Comparison of ENCODE assay signal across 16 cellular contexts in the genomic region with DNA sequence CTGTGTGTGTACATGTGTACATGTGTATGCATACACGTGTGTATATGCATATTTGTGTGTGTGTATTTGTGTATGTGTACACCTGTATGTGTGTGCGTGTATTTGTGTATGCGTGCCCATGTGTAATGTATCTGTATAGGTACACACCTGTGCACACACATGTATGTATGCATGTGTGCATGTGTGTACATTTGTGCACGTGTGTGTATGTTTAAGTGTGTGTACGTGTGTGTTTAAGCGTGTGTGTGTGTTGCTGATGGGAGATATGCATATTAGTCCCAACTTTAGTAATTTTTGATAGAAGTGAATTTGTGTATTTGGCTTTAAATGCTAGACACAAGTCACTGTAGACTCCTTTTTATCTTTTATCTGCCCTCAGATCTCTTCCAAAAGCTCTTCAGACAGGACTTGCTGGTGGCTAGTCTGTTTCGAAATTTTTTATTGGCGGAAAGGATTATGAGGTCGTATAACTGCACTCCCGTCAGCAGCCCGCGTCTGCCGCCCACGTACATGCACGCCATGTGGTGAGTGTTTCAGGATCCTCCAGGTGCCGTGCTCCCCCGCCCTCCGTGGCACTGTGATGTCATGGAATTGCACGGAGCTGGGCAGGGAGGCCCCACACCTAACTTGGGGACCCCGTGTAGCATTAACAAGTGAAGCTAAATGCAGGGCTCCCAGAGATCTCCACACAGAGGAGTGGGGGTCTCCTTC.
DNase-seq lines count a peak whose midpoint lies in the region; ATAC-seq, FAIRE-seq and TF ChIP-seq lines count a peak whose summit lies in the region.
"Had no signal": no experiment of that assay in that cellular context is flagged by ENCODE, and none has a peak within 500 bp of the region (broad histone marks: within the 10 kb centered on the region; RNA-seq: fewer than 3 reads in every experiment).

No MANE protein-coding gene starts in this region.

- intact Hi-C loops in HepG2 (cut with micrococcal nuclease; ENCODE audit: unreplicated experiment), result no loop called here

- H4K20me1 ChIP-seq in DND-41 (ENCODE audit: insufficient read depth, low read length), result peaks cover 4% of the 10 kb centered on the region; the same call in 1 of the 2 replicates
- H4K20me1 ChIP-seq in HepG2 (ENCODE audit: insufficient read depth, low read length), result peaks cover 3% of the 10 kb centered on the region; the same call in 1 of the 2 replicates

- H3K9ac ChIP-seq in DND-41 (ENCODE audit: low read depth, low read length), result no peak overlapping the region
- no peak overlapping the region for H3K9ac ChIP-seq in HepG2 (ENCODE audit: insufficient read depth, low read depth, low read length)
- H3K9ac ChIP-seq: neural progenitor cell had no signal

- ATAC-seq in DND-41 (ENCODE audit: insufficient read depth, low read depth), result peak; percentile 28; the same call in 1 of the 3 replicates
- no peak for ATAC-seq in HepG2
- ATAC-seq in GM21526 (IDR thresholded peaks at IDR 0.05; ENCODE audit: low FRiP score, unreplicated experiment), result no peak
- ATAC-seq: activated CD8-positive, alpha-beta memory T cell treated with anti-CD3 and anti-CD28 coated beads, Interleukin-2, amount 10 ng/mL, durations not matched to agents 7 days and 5 days had no signal

- H3K4me3 ChIP-seq in DND-41 (ENCODE audit: low read depth in 1 of 2, low read length in 2 of 2) (no peak overlapping the region), HepG2 (replicated peaks in 1 of 3; ENCODE audit: insufficient read depth in 1 of 3, low read depth in 2 of 3, low read length in 3 of 3) (no peak overlapping the region), BE2C (ENCODE audit: low read depth, low read length) (no peak overlapping the region)
- H3K4me3 ChIP-seq: esophagus squamous epithelium, neural progenitor cell had no signal

- no peak overlapping the region for H2AFZ ChIP-seq in DND-41 (ENCODE audit: low read depth, low read length)
- H2AFZ ChIP-seq in HepG2 (ENCODE audit: low read length), result no peak overlapping the region
- H2AFZ ChIP-seq: neural progenitor cell had no signal

- TF ChIP-seq POLR2A in GM12891 (IDR thresholded peaks at IDR 0.05; ENCODE audit: low read depth, low read length) (no peak), HepG2 (IDR thresholded peaks at IDR 0.05; ENCODE audit: insufficient read depth in 1 of 2, low read depth in 2 of 2, low read length in 2 of 2) (no peak)

- no peak for TF ChIP-seq RAD21 in HepG2 (CRISPR knock-in tag; IDR thresholded peaks at IDR 0.05)

- in situ Hi-C loops in HepG2 (cut with HindIII; ENCODE audit: extremely low pct_ligation_motif_present, low pct_unique_long_range_greater_than_20kb), result no loop called here

- H3K36me3 ChIP-seq in DND-41 (ENCODE audit: insufficient read depth, low read length) (peaks cover 67% of the 10 kb centered on the region), HepG2 (replicated peaks in 1 of 2; ENCODE audit: control insufficient read depth in 1 of 2, insufficient read depth in 2 of 2, low read length in 2 of 2) (peaks cover 28 to 54% of the 10 kb centered on the region in 2 experiments), BE2C (peaks cover 3% of the 10 kb centered on the region; the same call in 1 of the 2 replicates)
- H3K36me3 ChIP-seq: neural progenitor cell had no signal

- 93% methylated on average over 20 of the region's 20 CpGs for WGBS in HepG2 (ENCODE audit: low lambda C conversion rate)

- TF ChIP-seq EP300 in HepG2 (IDR thresholded peaks at IDR 0.05; ENCODE audit: low read depth in 2 of 2, low read length in 2 of 2) (no peak), HepG2 (CRISPR knock-in tag; IDR thresholded peaks at IDR 0.05; ENCODE audit: borderline replicate concordance) (no peak)

- FAIRE-seq in GM12891 (lab: Jason Lieb, UNC) (peak; percentile 16), HepG2 (lab: Jason Lieb, UNC) (no peak)

- H3K27me3 ChIP-seq in DND-41 (ENCODE audit: insufficient read depth, low read length, poor library complexity) (no peaks in the 10 kb centered on the region), HepG2 (ENCODE audit: control insufficient read depth in 1 of 2, insufficient read depth in 2 of 2, low read length in 2 of 2) (no peaks in the 10 kb centered on the region), BE2C (no peaks in the 10 kb centered on the region)
- H3K27me3 ChIP-seq: esophagus squamous epithelium, neural progenitor cell had no signal

- H3K27ac ChIP-seq in DND-41 (ENCODE audit: low read length), result no peak overlapping the region
- peak overlapping the region; percentile 48 for H3K27ac ChIP-seq in RWPE1
- no peak overlapping the region for H3K27ac ChIP-seq in HepG2 (ENCODE audit: extremely low read length, insufficient read depth, low read length)
- H3K27ac ChIP-seq: esophagus squamous epithelium, neural progenitor cell had no signal

- no peak overlapping the region for H3K4me2 ChIP-seq in DND-41 (ENCODE audit: insufficient read depth, low read length)
- no peak overlapping the region for H3K4me2 ChIP-seq in HepG2 (ENCODE audit: low read depth, low read length)
- H3K4me2 ChIP-seq: neural progenitor cell had no signal

- DNase-seq in DND-41 (peak; percentile 28), GM12891 (ENCODE audit: insufficient read length, low spot score) (no peak), RWPE1 (ENCODE audit: low spot score) (no peak), HepG2 (ENCODE audit: low spot score) (no peak), T1000 (lab: John Stamatoyannopoulos, UW) (no peak), SKM-1 (lab: John Stamatoyannopoulos, UW; ENCODE audit: unreplicated experiment) (no peak), BE2C (no peak)
- DNase-seq: activated CD8-positive, alpha-beta memory T cell treated with anti-CD3 and anti-CD28 coated beads, Interleukin-2, amount 10 ng/mL, durations not matched to agents 7 days and 5 days; CD4-positive, CD25-positive, alpha-beta regulatory T cell; cortex of kidney; esophagus squamous epithelium; HCEC 1CT; hippocampal formation; NCI-H1417 had no signal

- H3K4me1 ChIP-seq in DND-41 (ENCODE audit: insufficient read depth, low read length), result no peaks in the 10 kb centered on the region
- H3K4me1 ChIP-seq in HepG2 (ENCODE audit: insufficient read depth, low read length), result peaks cover 8% of the 10 kb centered on the region; the same call in 1 of the 2 replicates
- H3K4me1 ChIP-seq in BE2C, result peaks cover 30% of the 10 kb centered on the region

- POLR2A ChIA-PET in RWPE1 (lab: Yijun Ruan, JAX; ENCODE audit: low non-redundant PET) (no interaction called here), HepG2 (lab: Yijun Ruan, JAX) (no interaction called here)

- BruUV-seq in HepG2 (replicated peaks; lab: Mats Ljungman, UMichigan), result no TSS peak

- H3K79me2 ChIP-seq in DND-41 (ENCODE audit: insufficient read depth, low read length), result no peaks in the 10 kb centered on the region
- H3K79me2 ChIP-seq in HepG2 (ENCODE audit: insufficient read depth, low read length), result no peaks in the 10 kb centered on the region

- CTCF ChIA-PET in RWPE1 (lab: Yijun Ruan, JAX), result no interaction called here
- CTCF ChIA-PET in HepG2 (lab: Yijun Ruan, JAX; ENCODE audit: low intra/inter-chr PET ratio, low total read pairs), result no interaction called here

- TF ChIP-seq CTCF in DND-41 (IDR thresholded peaks at IDR 0.05; ENCODE audit: borderline replicate concordance, extremely low read depth, low read length, poor library complexity, severe bottlenecking) (no peak), RWPE1 (conservative IDR thresholded peaks at IDR 0.05; ENCODE audit: low read depth) (no peak), HepG2 (CRISPR knock-in tag; IDR thresholded peaks at IDR 0.05) (no peak), BE2C (IDR thresholded peaks at IDR 0.05; ENCODE audit: low read depth, low read length) (no peak)

- no peaks in the 10 kb centered on the region for H3K9me3 ChIP-seq in DND-41 (ENCODE audit: insufficient read depth, low read length, severe bottlenecking)
- no peaks in the 10 kb centered on the region for H3K9me3 ChIP-seq in HepG2 (ENCODE audit: low read length)
- no peaks in the 10 kb centered on the region for H3K9me3 ChIP-seq in BE2C
- H3K9me3 ChIP-seq: esophagus squamous epithelium had no signal

TF ChIP-seq in GM12891, 5 proteins besides CTCF, POLR2A, EP300 and RAD21:
- no peak for TF ChIP-seq TAF1 (IDR thresholded peaks at IDR 0.05; ENCODE audit: low read depth, low read length)
- no peak for TF ChIP-seq POU2F2 (IDR thresholded peaks at IDR 0.05; ENCODE audit: low read depth, low read length)
- TF ChIP-seq POLR2AphosphoS5 (IDR thresholded peaks at IDR 0.05; ENCODE audit: low read depth, low read length), result no peak
- TF ChIP-seq PAX5 (IDR thresholded peaks at IDR 0.05; ENCODE audit: insufficient read depth, low read length, severe bottlenecking), result no peak
- TF ChIP-seq SPI1 (IDR thresholded peaks at IDR 0.05; ENCODE audit: low read depth, low read length), result no peak

TF ChIP-seq in HepG2, 621 proteins besides CTCF, POLR2A, EP300 and RAD21 (continues in another document):
- no peak for TF ChIP-seq SAP130 (CRISPR knock-in tag; IDR thresholded peaks at IDR 0.05; ENCODE audit: low read depth)
- TF ChIP-seq ZBTB33 (CRISPR knock-in tag; IDR thresholded peaks at IDR 0.05), result peak; percentile 78; the same call in 1 of the 2 replicates
- TF ChIP-seq NBN (conservative IDR thresholded peaks at IDR 0.05), result 0 out of 2 replicates have a peak, but pooled peaks have one; percentile 63
- TF ChIP-seq, protein P1, sequence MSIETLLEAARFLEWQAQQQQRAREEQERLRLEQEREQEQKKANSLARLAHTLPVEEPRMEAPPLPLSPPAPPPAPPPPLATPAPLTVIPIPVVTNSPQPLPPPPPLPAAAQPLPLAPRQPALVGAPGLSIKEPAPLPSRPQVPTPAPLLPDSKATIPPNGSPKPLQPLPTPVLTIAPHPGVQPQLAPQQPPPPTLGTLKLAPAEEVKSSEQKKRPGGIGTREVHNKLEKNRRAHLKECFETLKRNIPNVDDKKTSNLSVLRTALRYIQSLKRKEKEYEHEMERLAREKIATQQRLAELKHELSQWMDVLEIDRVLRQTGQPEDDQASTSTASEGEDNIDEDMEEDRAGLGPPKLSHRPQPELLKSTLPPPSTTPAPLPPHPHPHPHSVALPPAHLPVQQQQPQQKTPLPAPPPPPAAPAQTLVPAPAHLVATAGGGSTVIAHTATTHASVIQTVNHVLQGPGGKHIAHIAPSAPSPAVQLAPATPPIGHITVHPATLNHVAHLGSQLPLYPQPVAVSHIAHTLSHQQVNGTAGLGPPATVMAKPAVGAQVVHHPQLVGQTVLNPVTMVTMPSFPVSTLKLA (IDR thresholded peaks at IDR 0.05), result peak; percentile 73
